19 cellular contexts compared by ENCODE assay signal in genomic region chr17:80512233-80512632, GRCh38. TPM values are rescaled to one million over a fixed set of nuclear protein-coding genes. Genes with fewer than 3 reads are reported as not detected.
DNase-seq lines count a peak whose midpoint lies in the region; ATAC-seq, FAIRE-seq and TF ChIP-seq lines count a peak whose summit lies in the region.
"Had no signal": no experiment of that assay in that cellular context is flagged by ENCODE, and none has a peak within 500 bp of the region (broad histone marks: within the 10 kb centered on the region; RNA-seq: fewer than 3 reads in every experiment).

No MANE protein-coding gene starts in this region.

- H3K27me3 ChIP-seq in HepG2 (ENCODE audit: control insufficient read depth in 1 of 2, insufficient read depth in 2 of 2, low read length in 2 of 2) = peaks cover 0 to 66% of the 10 kb centered on the region in 2 experiments
- no peaks in the 10 kb centered on the region for H3K27me3 ChIP-seq in right lobe of liver
- H3K27me3 ChIP-seq in SJCRH30 = peaks cover 32% of the 10 kb centered on the region
- H3K27me3 ChIP-seq: thyroid gland had no signal

- CTCF ChIA-PET in HepG2 (lab: Yijun Ruan, JAX; ENCODE audit: low intra/inter-chr PET ratio, low total read pairs) = interaction anchor here (1.2 to 1.7 kb wide), 2 partner anchors 63 to 85 kb away, joined by 5 to 8 read pairs; no protein-coding TSS in a partner anchor

- no TSS peak for BruUV-seq in HepG2 (replicated peaks; lab: Mats Ljungman, UMichigan)

- POLR2A ChIA-PET in HepG2 (lab: Yijun Ruan, JAX) = no interaction called here

- TF ChIP-seq CTCF in HepG2 (CRISPR knock-in tag; IDR thresholded peaks at IDR 0.05) (no peak), right lobe of liver (IDR thresholded peaks at IDR 0.05) (no peak), fibroblast of mammary gland (conservative IDR thresholded peaks at IDR 0.05; ENCODE audit: control insufficient read depth, insufficient read depth, low read depth, low read length) (no peak)

- no peak overlapping the region for H3K27ac ChIP-seq in HepG2 (ENCODE audit: extremely low read length, insufficient read depth, low read length)
- no peak overlapping the region for H3K27ac ChIP-seq in right lobe of liver
- H3K27ac ChIP-seq in SJCRH30 = no peak overlapping the region
- H3K27ac ChIP-seq: sigmoid colon, thyroid gland, VCaP had no signal

- no peak overlapping the region for H3K9ac ChIP-seq in HepG2 (ENCODE audit: insufficient read depth, low read depth, low read length)

- no peak overlapping the region for H3K4me3 ChIP-seq in HepG2 (replicated peaks in 1 of 3; ENCODE audit: insufficient read depth in 1 of 3, low read depth in 2 of 3, low read length in 3 of 3)
- H3K4me3 ChIP-seq in right lobe of liver = no peak overlapping the region
- no peak overlapping the region for H3K4me3 ChIP-seq in SJCRH30
- H3K4me3 ChIP-seq in fibroblast of mammary gland (ENCODE audit: control insufficient read depth, low read depth, low read length) = no peak overlapping the region
- H3K4me3 ChIP-seq: sigmoid colon, thyroid gland had no signal

- peak; percentile 15; the same call in 2 of the 3 replicates for ATAC-seq in HepG2
- ATAC-seq in right lobe of liver = no peak
- ATAC-seq in GM21619 (IDR thresholded peaks at IDR 0.05; ENCODE audit: unreplicated experiment) = no peak
- ATAC-seq in GM18858 (IDR thresholded peaks at IDR 0.05; ENCODE audit: unreplicated experiment) = no peak

- in situ Hi-C loops in HepG2 (cut with HindIII; ENCODE audit: extremely low pct_ligation_motif_present, low pct_unique_long_range_greater_than_20kb) = no loop called here

- TF ChIP-seq EP300 in HepG2 (IDR thresholded peaks at IDR 0.05; ENCODE audit: low read depth in 2 of 2, low read length in 2 of 2) (no peak), HepG2 (CRISPR knock-in tag; IDR thresholded peaks at IDR 0.05; ENCODE audit: borderline replicate concordance) (no peak)

- no peak for TF ChIP-seq POLR2A in HepG2 (IDR thresholded peaks at IDR 0.05; ENCODE audit: insufficient read depth in 1 of 2, low read depth in 2 of 2, low read length in 2 of 2)
- TF ChIP-seq POLR2A in right lobe of liver (IDR thresholded peaks at IDR 0.05) = no peak

- no peaks in the 10 kb centered on the region for H3K79me2 ChIP-seq in HepG2 (ENCODE audit: insufficient read depth, low read length)

- H3K9me3 ChIP-seq in HepG2 (ENCODE audit: low read length) (no peaks in the 10 kb centered on the region), right lobe of liver (no peaks in the 10 kb centered on the region), SJCRH30 (replicated peaks) (no peaks in the 10 kb centered on the region)
- H3K9me3 ChIP-seq: sigmoid colon, thyroid gland had no signal

- H3K4me1 ChIP-seq in HepG2 (ENCODE audit: insufficient read depth, low read length) (no peaks in the 10 kb centered on the region), right lobe of liver (no peaks in the 10 kb centered on the region), SJCRH30 (peaks cover 5% of the 10 kb centered on the region; the same call in 1 of the 2 replicates)
- H3K4me1 ChIP-seq: sigmoid colon, thyroid gland had no signal

- no peak overlapping the region for H3K4me2 ChIP-seq in HepG2 (ENCODE audit: low read depth, low read length)

- H3K36me3 ChIP-seq in HepG2 (replicated peaks in 1 of 2; ENCODE audit: control insufficient read depth in 1 of 2, insufficient read depth in 2 of 2, low read length in 2 of 2) (no peaks in the 10 kb centered on the region), right lobe of liver (no peaks in the 10 kb centered on the region), SJCRH30 (no peaks in the 10 kb centered on the region)
- H3K36me3 ChIP-seq: sigmoid colon, thyroid gland had no signal

- intact Hi-C loops in HepG2 (cut with micrococcal nuclease; ENCODE audit: unreplicated experiment) = no loop called here
- intact Hi-C loops in right lobe of liver (cut with DNase I) = no loop called here

- DNase-seq in HepG2 (ENCODE audit: low spot score) (no peak), right lobe of liver (no peak), SJCRH30 (peak; percentile 58 to 59), fibroblast of mammary gland (ENCODE audit: low read depth) (peak; percentile 65), activated gamma-delta T cell (lab: John Stamatoyannopoulos, UW) (no peak), iPS-NIHi11 (ENCODE audit: low spot score) (no peak)
- DNase-seq: activated CD8-positive, alpha-beta T cell treated with anti-CD3 and anti-CD28 coated beads, Interleukin-2, amount 10 ng/mL, durations not matched to agents 7 days and 5 days; aorta; KG1; kidney; NCI-H187; nucleus accumbens; sigmoid colon; thyroid gland had no signal

- WGBS in HepG2 (ENCODE audit: low lambda C conversion rate) = 44% methylated on average over 8 of the region's 15 CpGs
- 77% methylated on average over 6 of the region's 15 CpGs for WGBS in right lobe of liver (ENCODE audit: insufficient coverage, low coverage, low lambda C conversion rate, missing lambda C conversion rate)

- no peaks in the 10 kb centered on the region for H4K20me1 ChIP-seq in HepG2 (ENCODE audit: insufficient read depth, low read length)

- no peak for FAIRE-seq in HepG2 (lab: Jason Lieb, UNC)
- FAIRE-seq: G401.6, kidney had no signal

- no peak for TF ChIP-seq RAD21 in HepG2 (CRISPR knock-in tag; IDR thresholded peaks at IDR 0.05)

- no peak overlapping the region for H2AFZ ChIP-seq in HepG2 (ENCODE audit: low read length)

TF ChIP-seq in HepG2, 621 proteins besides CTCF, POLR2A, EP300 and RAD21 (continues in another document):
- TF ChIP-seq JARID2 (CRISPR knock-in tag; IDR thresholded peaks at IDR 0.05; ENCODE audit: insufficient replicate concordance) (no peak), NFE2L1 (CRISPR knock-in tag; IDR thresholded peaks at IDR 0.05; ENCODE audit: borderline replicate concordance) (peak; percentile 28; the same call in 1 of the 2 replicates), ZNF782 (CRISPR knock-in tag; IDR thresholded peaks at IDR 0.05; ENCODE audit: borderline replicate concordance) (no peak)

RNA-seq across cellular contexts. Expression of gene RPTOR, which starts 32.4 kb away (rescaled TPM):
- total RNA-seq in HepG2 (2016; rRNA removed; fragmentation: Illumina TruSeq; extraction: Trizol) (25.3 TPM in 2 replicates), right lobe of liver (10 to 100 TPM; 13.1 to 24.0 (median 15.5) TPM)
- 9.3 TPM in 2 replicates for total RNA-seq in HepG2 (2016; cell fraction: cytosol; rRNA removed; fragmentation: Illumina TruSeq; extraction: Trizol; ENCODE audit: low read depth)
- total RNA-seq in HepG2 (2016; cell fraction: insoluble cytoplasmic fraction; rRNA removed; fragmentation: Illumina TruSeq; extraction: Trizol) = 19.0 and 24.1 TPM in 2 replicates
- 10.7 and 12.5 TPM in 2 replicates for total RNA-seq in HepG2 (2016; cell fraction: membrane; rRNA removed; fragmentation: Illumina TruSeq; extraction: Trizol)
- total RNA-seq in HepG2 (2016; cell fraction: nucleus; rRNA removed; fragmentation: Illumina TruSeq; extraction: Trizol) = 47.4 and 53.3 TPM in 2 replicates
- polyA plus RNA-seq in HepG2 (2011; rRNA removed) = 6.6 and 7.2 TPM in 2 replicates
- 4.9 and 6.5 TPM in 2 replicates for polyA plus RNA-seq in HepG2 (2011; cell fraction: cytosol; rRNA removed)
- polyA plus RNA-seq in HepG2 (2011; cell fraction: nucleus; rRNA removed) = 40.6 and 57.3 TPM in 2 replicates
- 16.9 and 22.1 TPM in 2 replicates for polyA plus RNA-seq in HepG2 (2012)
- polyA plus RNA-seq in HepG2 (2016; cell fraction: cytosol; fragmentation: Illumina TruSeq; extraction: Trizol; ENCODE audit: low read depth) = 1.6 TPM in 2 replicates
- polyA plus RNA-seq in HepG2 (2016; cell fraction: insoluble cytoplasmic fraction; fragmentation: Illumina TruSeq; extraction: Trizol; ENCODE audit: low read depth) = 12.7 and 16.8 TPM in 2 replicates
- polyA plus RNA-seq in HepG2 (2016; cell fraction: membrane; fragmentation: Illumina TruSeq; extraction: Trizol; ENCODE audit: low read depth) = 3.3 and 3.8 TPM in 2 replicates
- polyA plus RNA-seq in HepG2 (2016; cell fraction: nucleus; fragmentation: Illumina TruSeq; extraction: Trizol; ENCODE audit: insufficient read depth, low read depth) = 36.3 and 39.1 TPM in 2 replicates
- polyA minus RNA-seq in HepG2 (2011; rRNA and poly(A)+ RNA removed; ENCODE audit: low replicate concordance) = 26.1 and 51.5 TPM in 2 replicates
- 18.6 and 20.2 TPM in 2 replicates for polyA minus RNA-seq in HepG2 (2011; cell fraction: cytosol; rRNA and poly(A)+ RNA removed)
- 62.9 and 72.9 TPM in 2 replicates for polyA minus RNA-seq in HepG2 (2011; cell fraction: nucleus; rRNA and poly(A)+ RNA removed)
- total RNA-seq in SJCRH30 (2014; rRNA removed; shearing (Covaris generic)) = 38.3 and 43.6 TPM in 2 replicates

RNA-seq across cellular contexts. Expression of gene NPTX1, which starts 35.8 kb away (rescaled TPM):
- not detected in 2 replicates for total RNA-seq in HepG2 (2016; rRNA removed; fragmentation: Illumina TruSeq; extraction: Trizol)
- total RNA-seq in HepG2 (2016; cell fraction: cytosol; rRNA removed; fragmentation: Illumina TruSeq; extraction: Trizol; ENCODE audit: low read depth) = not detected in 2 replicates
- total RNA-seq in HepG2 (2016; cell fraction: insoluble cytoplasmic fraction; rRNA removed; fragmentation: Illumina TruSeq; extraction: Trizol) = not detected in 2 replicates
- total RNA-seq in HepG2 (2016; cell fraction: membrane; rRNA removed; fragmentation: Illumina TruSeq; extraction: Trizol) = not detected in 2 replicates
- not detected in 2 replicates for total RNA-seq in HepG2 (2016; cell fraction: nucleus; rRNA removed; fragmentation: Illumina TruSeq; extraction: Trizol)
- polyA plus RNA-seq in HepG2 (2011; rRNA removed) = 0.01 TPM in 1 of 2 replicates, not detected in the other
- not detected in 2 replicates for polyA plus RNA-seq in HepG2 (2011; cell fraction: cytosol; rRNA removed)
- not detected in 2 replicates for polyA plus RNA-seq in HepG2 (2011; cell fraction: nucleus; rRNA removed)
- polyA plus RNA-seq in HepG2 (2012) = not detected in 2 replicates
- polyA plus RNA-seq in HepG2 (2016; cell fraction: cytosol; fragmentation: Illumina TruSeq; extraction: Trizol; ENCODE audit: low read depth) = not detected in 2 replicates
- polyA plus RNA-seq in HepG2 (2016; cell fraction: insoluble cytoplasmic fraction; fragmentation: Illumina TruSeq; extraction: Trizol; ENCODE audit: low read depth) = not detected in 2 replicates
- polyA plus RNA-seq in HepG2 (2016; cell fraction: membrane; fragmentation: Illumina TruSeq; extraction: Trizol; ENCODE audit: low read depth) = not detected in 2 replicates
- polyA plus RNA-seq in HepG2 (2016; cell fraction: nucleus; fragmentation: Illumina TruSeq; extraction: Trizol; ENCODE audit: insufficient read depth, low read depth) = not detected in 2 replicates
- polyA minus RNA-seq in HepG2 (2011; rRNA and poly(A)+ RNA removed; ENCODE audit: low replicate concordance) = 17.0 TPM in 1 of 2 replicates, not detected in the other
- polyA minus RNA-seq in HepG2 (2011; cell fraction: cytosol; rRNA and poly(A)+ RNA removed) = 0.10 TPM in 1 of 2 replicates, not detected in the other
- polyA minus RNA-seq in HepG2 (2011; cell fraction: nucleus; rRNA and poly(A)+ RNA removed) = 0.25 TPM in 1 of 2 replicates, not detected in the other
- total RNA-seq in right lobe of liver = under 1 TPM in 1 of 6 experiments, not detected in 5; 0.06 TPM
- total RNA-seq in SJCRH30 (2014; rRNA removed; shearing (Covaris generic)) = not detected in 2 replicates
- total RNA-seq: epithelial cell of proximal tubule had no signal

Comparison
In these comparisons a context has a peak if more than half of its experiments do, and no peak if none do; other contexts are left out.
1. DNase-seq: peak in SJCRH30 (2 of 2) and fibroblast of mammary gland (single experiment); none in HepG2 (single experiment), right lobe of liver (0 of 3), activated gamma-delta T cell (single experiment) and iPS-NIHi11 (single experiment).